ENCODE assay signal across 22 cellular contexts in the genomic region with DNA sequence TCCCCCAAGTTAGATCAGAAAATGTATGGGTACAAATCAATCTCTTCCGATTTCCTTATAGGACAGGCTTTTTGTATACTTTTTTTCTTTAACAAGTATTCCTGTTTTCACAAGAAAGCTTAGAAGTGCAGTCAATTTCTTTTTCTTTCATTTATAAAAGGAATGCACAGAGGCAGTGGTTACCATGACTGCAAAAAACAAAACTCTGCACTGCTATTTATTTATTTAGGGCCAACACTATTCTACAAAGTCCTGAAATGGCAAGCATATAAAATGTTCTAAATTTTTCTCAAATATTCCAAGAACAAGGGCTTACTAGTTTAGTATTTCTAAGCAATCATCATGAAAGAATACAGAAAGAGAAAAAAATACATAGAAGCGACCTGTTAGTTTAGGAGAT. TPM values are rescaled to one million over a fixed set of nuclear protein-coding genes. Genes with fewer than 3 reads are reported as not detected.
DNase-seq lines count a peak whose midpoint lies in the region; ATAC-seq, FAIRE-seq and TF ChIP-seq lines count a peak whose summit lies in the region.
"Had no signal": no experiment of that assay in that cellular context is flagged by ENCODE, and none has a peak within 500 bp of the region (broad histone marks: within the 10 kb centered on the region; RNA-seq: fewer than 3 reads in every experiment).

No MANE protein-coding gene starts in this region.

- H3K79me2 ChIP-seq in K562 (ENCODE audit: control insufficient read depth, insufficient read depth, low read length) (peaks cover 64% of the 10 kb centered on the region), smooth muscle cell (ENCODE audit: low read depth) (peaks cover 70% of the 10 kb centered on the region)

- H3K4me3 Mint-ChIP-seq in activated naive CD4-positive, alpha-beta T cell treated with anti-CD3 and anti-CD28 coated beads, Interleukin-2, amount 50 U/mL, for 24 hours, result no peak overlapping the region
- H3K4me3 Mint-ChIP-seq: activated naive CD4-positive, alpha-beta T cell treated with anti-CD3 and anti-CD28 coated beads, Interleukin-2, amount 10 ng/mL, durations not matched to agents 7 days and 5 days; endodermal cell; T-helper 1 cell treated with Interleukin-12 subunit alpha and Interleukin-12 subunit beta and Interleukin-4 antibody, amounts not matched to agents 30 μg/mL and 1 μg/mL, for 36 hours had no signal

- TF ChIP-seq RAD21 in K562 (CRISPR knock-in tag; conservative IDR thresholded peaks at IDR 0.05 in 1 of 2, IDR thresholded peaks at IDR 0.05 in 1 of 2), result no peak

- no peaks in the 10 kb centered on the region for H3K9me3 Mint-ChIP-seq in activated naive CD4-positive, alpha-beta T cell treated with anti-CD3 and anti-CD28 coated beads, Interleukin-2, amount 50 U/mL, for 24 hours
- H3K9me3 Mint-ChIP-seq: activated naive CD4-positive, alpha-beta T cell treated with anti-CD3 and anti-CD28 coated beads, Interleukin-2, amount 10 ng/mL, durations not matched to agents 7 days and 5 days; T-helper 1 cell treated with Interleukin-12 subunit alpha and Interleukin-12 subunit beta and Interleukin-4 antibody, amounts not matched to agents 30 μg/mL and 1 μg/mL, for 36 hours had no signal

- no peak for TF ChIP-seq EP300 in K562 (IDR thresholded peaks at IDR 0.05; ENCODE audit: low read length)

- H3F3A ChIP-seq in smooth muscle cell (ENCODE audit: low read depth), result no peaks in the 10 kb centered on the region

- no peak overlapping the region for H2AFZ ChIP-seq in K562 (ENCODE audit: low read depth, low read length)
- H2AFZ ChIP-seq in smooth muscle cell (ENCODE audit: low read depth), result no peak overlapping the region

- H3K27me3 Mint-ChIP-seq in activated naive CD4-positive, alpha-beta T cell treated with anti-CD3 and anti-CD28 coated beads, Interleukin-2, amount 50 U/mL, for 24 hours, result no peaks in the 10 kb centered on the region
- H3K27me3 Mint-ChIP-seq: activated naive CD4-positive, alpha-beta T cell treated with anti-CD3 and anti-CD28 coated beads, Interleukin-2, amount 10 ng/mL, durations not matched to agents 7 days and 5 days had no signal

- FAIRE-seq in K562 (lab: Jason Lieb, UNC), result no peak
- FAIRE-seq: GM12878, islet of Langerhans had no signal

- H3K4me3 ChIP-seq in K562 (no peak overlapping the region), smooth muscle cell (no peak overlapping the region)
- H3K4me3 ChIP-seq: GM12878, tibial nerve had no signal

- no peak overlapping the region for H3K9ac ChIP-seq in K562 (ENCODE audit: insufficient read depth in 1 of 2, low read depth in 2 of 2, low read length in 2 of 2)
- no peak overlapping the region for H3K9ac ChIP-seq in smooth muscle cell (ENCODE audit: low read depth)

- POLR2A ChIA-PET in K562 (lab: Yijun Ruan, JAX), result interaction anchor here (0.8 kb wide), 1 partner anchor 20 kb away, joined by 3 read pairs; no protein-coding TSS in a partner anchor

- no peak for TF ChIP-seq CTCF in K562 (IDR thresholded peaks at IDR 0.05 in 2 of 3, conservative IDR thresholded peaks at IDR 0.05 in 1 of 3; ENCODE audit: insufficient read depth in 2 of 3, low read depth in 1 of 3, low read length in 3 of 3)
- TF ChIP-seq CTCF in smooth muscle cell (IDR thresholded peaks at IDR 0.05; ENCODE audit: borderline replicate concordance, insufficient read depth, poor library complexity, severe bottlenecking), result no peak
- no peak for TF ChIP-seq CTCF in foreskin keratinocyte (conservative IDR thresholded peaks at IDR 0.05)

- intact Hi-C loops in K562 (cut with micrococcal nuclease), result no loop called here
- intact Hi-C loops in head of caudate nucleus (cut with DNase I), result no loop called here

- ATAC-seq in K562 (no peak), foreskin keratinocyte (no peak)

- no TSS peak for BruUV-seq in K562 (replicated peaks; lab: Mats Ljungman, UMichigan)

- H3K4me1 ChIP-seq in K562 (replicated peaks in 1 of 2; ENCODE audit: control insufficient read depth in 2 of 2, insufficient read depth in 2 of 2, low read length in 2 of 2) (peaks cover 5 to 19% of the 10 kb centered on the region in 2 experiments; a peak in 3 of 5 replicates), smooth muscle cell (ENCODE audit: low read depth) (peaks cover 15% of the 10 kb centered on the region), foreskin keratinocyte (peaks cover 27% of the 10 kb centered on the region)

- H3K9me1 ChIP-seq in K562 (ENCODE audit: control insufficient read depth, insufficient read depth, low read length), result no peaks in the 10 kb centered on the region

- peaks cover 2% of the 10 kb centered on the region for H3K36me3 Mint-ChIP-seq in activated naive CD4-positive, alpha-beta T cell treated with anti-CD3 and anti-CD28 coated beads, Interleukin-2, amount 50 U/mL, for 24 hours
- H3K36me3 Mint-ChIP-seq: activated naive CD4-positive, alpha-beta T cell treated with anti-CD3 and anti-CD28 coated beads, Interleukin-2, amount 10 ng/mL, durations not matched to agents 7 days and 5 days had no signal

- H3K27ac ChIP-seq in K562 (ENCODE audit: extremely low read depth, low read depth, low read length) (peak overlapping the region; percentile 2; the same call in 1 of the 3 replicates), smooth muscle cell (ENCODE audit: low read depth) (peak overlapping the region; percentile 44), foreskin keratinocyte (no peak overlapping the region)
- H3K27ac ChIP-seq: 22Rv1, tibial nerve had no signal

- CTCF ChIA-PET in K562 (lab: Yijun Ruan, JAX; ENCODE audit: low intra/inter-chr PET ratio), result no interaction called here

- peak overlapping the region; percentile 55 for H3K27ac Mint-ChIP-seq in activated naive CD4-positive, alpha-beta T cell treated with anti-CD3 and anti-CD28 coated beads, Interleukin-2, amount 50 U/mL, for 24 hours
- H3K27ac Mint-ChIP-seq: activated naive CD4-positive, alpha-beta T cell treated with anti-CD3 and anti-CD28 coated beads, Interleukin-2, amount 10 ng/mL, durations not matched to agents 7 days and 5 days; T-helper 1 cell treated with Interleukin-12 subunit alpha and Interleukin-12 subunit beta and Interleukin-4 antibody, amounts not matched to agents 30 μg/mL and 1 μg/mL, for 36 hours had no signal

- H3K36me3 ChIP-seq in K562 (ENCODE audit: control insufficient read depth, insufficient read depth, low read length), result no peaks in the 10 kb centered on the region; the same call in 2 of the 3 replicates
- no peaks in the 10 kb centered on the region for H3K36me3 ChIP-seq in smooth muscle cell (ENCODE audit: low read depth)
- H3K36me3 ChIP-seq: tibial nerve had no signal

- WGBS in K562 (ENCODE audit: insufficient coverage, low coverage, missing lambda C conversion rate), result 64% methylated on average over 2 of the region's 2 CpGs
- WGBS in smooth muscle cell (ENCODE audit: low lambda C conversion rate), result 99% methylated on average over 2 of the region's 2 CpGs

- in situ Hi-C loops in K562 (cut with MboI), result no loop called here

- no peaks in the 10 kb centered on the region for H4K20me1 ChIP-seq in K562 (replicated peaks; ENCODE audit: control insufficient read depth, insufficient read depth, low read length)
- peaks cover 57% of the 10 kb centered on the region for H4K20me1 ChIP-seq in smooth muscle cell (ENCODE audit: low read depth)

- H3K27me3 ChIP-seq in K562 (ENCODE audit: control insufficient read depth in 2 of 2, insufficient read depth in 2 of 2, low read length in 2 of 2) (no peaks in the 10 kb centered on the region), smooth muscle cell (ENCODE audit: low read depth) (no peaks in the 10 kb centered on the region), foreskin keratinocyte (no peaks in the 10 kb centered on the region)
- H3K27me3 ChIP-seq: tibial nerve had no signal

- TF ChIP-seq POLR2A in K562 (conservative IDR thresholded peaks at IDR 0.05), result no peak

- H3K4me2 ChIP-seq in K562 (ENCODE audit: insufficient read depth, low read length), result no peak overlapping the region
- no peak overlapping the region for H3K4me2 ChIP-seq in smooth muscle cell

- DNase-seq in activated naive CD4-positive, alpha-beta T cell (lab: John Stamatoyannopoulos, UW), result no peak
- no peak for DNase-seq in K562 (ENCODE audit: extremely low read depth in 1 of 4, low spot score in 3 of 4)
- peak; percentile 17 for DNase-seq in fibroblast of the conjunctiva (ENCODE audit: low read depth)
- DNase-seq in smooth muscle cell (lab: John Stamatoyannopoulos, UW; ENCODE audit: unreplicated experiment), result no peak
- no peak for DNase-seq in head of caudate nucleus
- no peak for DNase-seq in T-helper 1 cell
- DNase-seq in foreskin keratinocyte, result no peak
- DNase-seq: activated CD4-positive, CD25-positive, alpha-beta regulatory T cell treated with anti-CD3 and anti-CD28 coated beads, Interleukin-2, amount 50 U/mL, for 72 hours; activated naive CD4-positive, alpha-beta T cell treated with anti-CD3 and anti-CD28 coated beads, Interleukin-2, amount 10 ng/mL, durations not matched to agents 7 days and 5 days; endodermal cell; glutamatergic neuron; MM.1S; NCI-H2029 treated with DMSO at 0.1 percent for 48 hours; NCI-H774; RPMI8226; stimulated activated CD4-positive, alpha-beta T cell treated with anti-CD3 and anti-CD28 coated beads, Interleukin-4, amount 100 ng/mL, for 4 hours had no signal

- H3K4me1 Mint-ChIP-seq in activated naive CD4-positive, alpha-beta T cell treated with anti-CD3 and anti-CD28 coated beads, Interleukin-2, amount 50 U/mL, for 24 hours, result peaks cover 53% of the 10 kb centered on the region
- H3K4me1 Mint-ChIP-seq: activated naive CD4-positive, alpha-beta T cell treated with anti-CD3 and anti-CD28 coated beads, Interleukin-2, amount 10 ng/mL, durations not matched to agents 7 days and 5 days had no signal

- H3K9me3 ChIP-seq in K562 (replicated peaks; ENCODE audit: control insufficient read depth, insufficient read depth, low read depth, low read length) (no peaks in the 10 kb centered on the region), smooth muscle cell (replicated peaks; ENCODE audit: low read depth) (no peaks in the 10 kb centered on the region)
- H3K9me3 ChIP-seq: tibial nerve had no signal

RNA-seq across cellular contexts. Expression of gene ATAD2B, which starts 22.2 kb away (rescaled TPM):
- 28.1 and 119 TPM in 2 replicates for total RNA-seq in K562 (2011; cell fraction: chromatin; rRNA removed; ENCODE audit: low replicate concordance)
- total RNA-seq in K562 (2011; cell fraction: nucleolus; rRNA removed), result 12.7 and 18.3 TPM in 2 replicates
- 37.1 and 61.3 TPM in 2 replicates for total RNA-seq in K562 (2011; cell fraction: nucleoplasm; rRNA removed)
- total RNA-seq in K562 (2014; rRNA removed) (10.8 and 11.4 TPM in 2 replicates), K562 (2014; rRNA removed; fragmentation: Illumina TruSeq; extraction: Trizol) (21.6 and 22.4 TPM in 2 replicates), K562 (2015; rRNA removed; fragmentation: Illumina TruSeq; extraction: Trizol) (20.6 and 21.6 TPM in 2 replicates), K562 (2021) (18.5 and 18.8 TPM in 2 replicates), smooth muscle cell (17.5 and 19.1 TPM in 2 replicates), foreskin keratinocyte (5.6 and 6.1 TPM in 2 replicates)
- polyA plus RNA-seq in K562 (2011; rRNA removed) (11.0 and 11.7 TPM in 2 replicates), K562 (2014; fragmentation: Illumina TruSeq; extraction: Trizol) (8.9 and 10.9 TPM in 2 replicates), K562 (2014; fragmentation: Nextera tagmentation; extraction: Ambion mirVana) (1 to 10 TPM; 3.2 to 4.0 TPM), K562 (2014; rRNA removed) (6.4 and 7.7 TPM in 2 replicates), smooth muscle cell (6.2 and 8.3 TPM in 2 replicates), foreskin keratinocyte (0.77 and 1.1 TPM in 2 replicates)
- polyA plus RNA-seq in K562 (2011; cell fraction: cytosol; rRNA removed), result 1.6 and 4.6 TPM in 2 replicates
- polyA plus RNA-seq in K562 (2011; cell fraction: nucleus; rRNA removed), result 18.8 and 26.5 TPM in 2 replicates
- 5.6 TPM in 2 replicates for polyA plus RNA-seq in K562 (2012)
- 30.0 and 41.1 TPM in 2 replicates for polyA minus RNA-seq in K562 (2011; rRNA and poly(A)+ RNA removed)
- polyA minus RNA-seq in K562 (2011; cell fraction: cytosol; rRNA and poly(A)+ RNA removed), result 8.7 TPM in 2 replicates
- polyA minus RNA-seq in K562 (2011; cell fraction: nucleus; rRNA and poly(A)+ RNA removed), result 37.0 and 67.3 TPM in 2 replicates

RNA-seq across cellular contexts. Expression of gene UBXN2A, which starts 35.6 kb away (rescaled TPM):
- 11.5 and 22.5 TPM in 2 replicates for total RNA-seq in K562 (2011; cell fraction: chromatin; rRNA removed; ENCODE audit: low replicate concordance)
- total RNA-seq in K562 (2011; cell fraction: nucleolus; rRNA removed), result 9.7 and 10.1 TPM in 2 replicates
- 10.9 and 13.0 TPM in 2 replicates for total RNA-seq in K562 (2011; cell fraction: nucleoplasm; rRNA removed)
- total RNA-seq in K562 (2014; rRNA removed), result 12.9 and 14.6 TPM in 2 replicates
- 25.6 and 29.4 TPM in 2 replicates for total RNA-seq in K562 (2014; rRNA removed; fragmentation: Illumina TruSeq; extraction: Trizol)
- total RNA-seq in K562 (2015; rRNA removed; fragmentation: Illumina TruSeq; extraction: Trizol), result 18.1 and 20.1 TPM in 2 replicates
- 16.0 and 16.8 TPM in 2 replicates for total RNA-seq in K562 (2021)
- polyA plus RNA-seq in K562 (2011; rRNA removed), result 11.1 and 16.6 TPM in 2 replicates
- 2.8 and 5.3 TPM in 2 replicates for polyA plus RNA-seq in K562 (2011; cell fraction: cytosol; rRNA removed)
- 1.9 and 2.3 TPM in 2 replicates for polyA plus RNA-seq in K562 (2011; cell fraction: nucleus; rRNA removed)
- 11.0 and 15.5 TPM in 2 replicates for polyA plus RNA-seq in K562 (2012)
- 18.2 and 20.2 TPM in 2 replicates for polyA plus RNA-seq in K562 (2014; fragmentation: Illumina TruSeq; extraction: Trizol)
- 1 to 10 TPM; 3.4 to 4.1 TPM for polyA plus RNA-seq in K562 (2014; fragmentation: Nextera tagmentation; extraction: Ambion mirVana)
- polyA plus RNA-seq in K562 (2014; rRNA removed), result 13.8 and 16.2 TPM in 2 replicates
- polyA minus RNA-seq in K562 (2011; rRNA and poly(A)+ RNA removed), result 8.1 and 11.4 TPM in 2 replicates
- polyA minus RNA-seq in K562 (2011; cell fraction: cytosol; rRNA and poly(A)+ RNA removed), result 6.1 and 8.8 TPM in 2 replicates
- 3.1 and 4.8 TPM in 2 replicates for polyA minus RNA-seq in K562 (2011; cell fraction: nucleus; rRNA and poly(A)+ RNA removed)
- 21.6 and 26.0 TPM in 2 replicates for total RNA-seq in smooth muscle cell
- polyA plus RNA-seq in smooth muscle cell, result 15.5 and 19.1 TPM in 2 replicates
- total RNA-seq in foreskin keratinocyte, result 12.1 and 13.1 TPM in 2 replicates
- 7.4 and 8.7 TPM in 2 replicates for polyA plus RNA-seq in foreskin keratinocyte
